Comparison of ENCODE assay signal across 1 cellular context in genomic region chr12:57528176-57528575, GRCh38.
A peak's percentile ranks its signal among the peaks of the same experiment; 100 is the strongest.
TF ChIP-seq lines count a peak whose summit lies in the region.

No MANE protein-coding gene starts in this region.

TF ChIP-seq in HepG2, 621 proteins besides CTCF, POLR2A, EP300 and RAD21:
- TF ChIP-seq RBFOX2 (IDR thresholded peaks at IDR 0.05; ENCODE audit: low read depth, low read length) (peak; percentile 49; the same call in 1 of the 2 replicates), LBX2 (CRISPR knock-in tag; IDR thresholded peaks at IDR 0.05; ENCODE audit: borderline replicate concordance) (no peak)
